32 cellular contexts compared by ENCODE assay signal in genomic region chr5:14935341-14935740, GRCh38.
"Had no signal": no experiment of that assay in that cellular context is flagged by ENCODE, and none has a peak within 500 bp of the region (broad histone marks: within the 10 kb centered on the region; RNA-seq: fewer than 3 reads in every experiment).

No MANE protein-coding gene starts in this region.

- H3K27ac ChIP-seq: body of pancreas, neutrophil, ovary, suprapubic skin, tibial artery, upper lobe of right lung, VCaP had no signal

- H3K27ac Mint-ChIP-seq: activated naive CD8-positive, alpha-beta T cell; activated T-cell treated with anti-CD3 and anti-CD28 coated beads, Interleukin-2, amount 50 U/mL, for 72 hours; nephron; stimulated activated naive B cell treated with anti-CD40 and anti-IgM and Interleukin-4, amounts not matched to agents 10 μg/mL and 1 μg/mL and 100 μg/mL, for 72 hours; T-helper 1 cell treated with Interleukin-12 subunit alpha and Interleukin-12 subunit beta and Interleukin-4 antibody, amounts not matched to agents 30 μg/mL and 1 μg/mL, for 36 hours had no signal

- H3K4me2 ChIP-seq: smooth muscle cell had no signal

- H3K27me3 Mint-ChIP-seq: progenitor cell of endocrine pancreas had no signal

- DNase-seq: activated CD4-positive, alpha-beta T cell treated with anti-CD3 and anti-CD28 coated beads for 4 hours; activated CD4-positive, alpha-beta T cell treated with anti-CD3 and anti-CD28 coated beads, Interleukin-2, amount 50 U/mL, for 4 hours; activated effector memory CD4-positive, alpha-beta T cell treated with Interleukin-2 at 50 U/mL for 16 hours; activated naive CD4-positive, alpha-beta T cell treated with Interleukin-2 at 50 U/mL for 16 hours; activated T-cell treated with anti-CD3 and anti-CD28 coated beads for 4 hours; activated T-cell treated with anti-CD3 and anti-CD28 coated beads, Interleukin-2, amount 50 U/mL, for 72 hours; aorta; body of pancreas; cortex of kidney; foreskin melanocyte; heart right ventricle; kidney glomerular epithelial cell; mesendoderm; mucosa of descending colon; ovary; sigmoid colon; stimulated activated CD4-positive, alpha-beta T cell treated with anti-CD3 and anti-CD28 coated beads, Interleukin-15, amount 100 ng/mL, for 24 hours; stimulated activated CD4-positive, alpha-beta T cell treated with anti-CD3 and anti-CD28 coated beads, Interleukin-2, amount 100 ng/mL, for 24 hours; stimulated activated naive B cell treated with anti-CD40 and anti-IgM and Interleukin-4, amounts not matched to agents 10 μg/mL and 1 μg/mL and 100 μg/mL, for 72 hours; T-helper 9 cell; tibial artery; upper lobe of right lung had no signal

- H3K27me3 ChIP-seq: body of pancreas, heart right ventricle, neutrophil, ovary, sigmoid colon, suprapubic skin, tibial artery, upper lobe of right lung had no signal

- H3K4me1 ChIP-seq: body of pancreas, sigmoid colon, suprapubic skin, tibial artery had no signal

- ATAC-seq: activated T-cell treated with anti-CD3 and anti-CD28 coated beads, Interleukin-2, amount 50 U/mL, for 72 hours; body of pancreas; left lobe of liver; mucosa of descending colon; stimulated activated naive B cell treated with anti-CD40 and anti-IgM and Interleukin-4, amounts not matched to agents 10 μg/mL and 1 μg/mL and 100 μg/mL, for 72 hours; upper lobe of right lung had no signal

- H3K36me3 Mint-ChIP-seq: stimulated activated naive B cell treated with anti-CD40 and anti-IgM and Interleukin-4, amounts not matched to agents 10 μg/mL and 1 μg/mL and 100 μg/mL, for 72 hours had no signal

- H3K36me3 ChIP-seq: heart right ventricle, neutrophil, ovary, sigmoid colon, suprapubic skin, tibial artery, upper lobe of right lung had no signal

- H3K4me3 Mint-ChIP-seq: activated naive CD8-positive, alpha-beta T cell; activated T-cell treated with anti-CD3 and anti-CD28 coated beads, Interleukin-2, amount 50 U/mL, for 72 hours; nephron; stimulated activated naive B cell treated with anti-CD40 and anti-IgM and Interleukin-4, amounts not matched to agents 10 μg/mL and 1 μg/mL and 100 μg/mL, for 72 hours; T-helper 1 cell treated with Interleukin-12 subunit alpha and Interleukin-12 subunit beta and Interleukin-4 antibody, amounts not matched to agents 30 μg/mL and 1 μg/mL, for 36 hours had no signal

- H3K9me3 Mint-ChIP-seq: activated T-cell treated with anti-CD3 and anti-CD28 coated beads, Interleukin-2, amount 50 U/mL, for 72 hours; nephron; stimulated activated naive B cell treated with anti-CD40 and anti-IgM and Interleukin-4, amounts not matched to agents 10 μg/mL and 1 μg/mL and 100 μg/mL, for 72 hours; T-helper 1 cell treated with Interleukin-12 subunit alpha and Interleukin-12 subunit beta and Interleukin-4 antibody, amounts not matched to agents 30 μg/mL and 1 μg/mL, for 36 hours had no signal

- H3K4me3 ChIP-seq: body of pancreas, heart right ventricle, lung, mucosa of descending colon, ovary, sigmoid colon, smooth muscle cell, suprapubic skin, tibial artery, upper lobe of right lung had no signal

- H3K9me3 ChIP-seq: body of pancreas, heart right ventricle, mucosa of descending colon, neutrophil, ovary, sigmoid colon, suprapubic skin, tibial artery, upper lobe of right lung had no signal
